In genomic region chr5:56069652-56070226, GRCh38 we compare ENCODE assay signal across 22 cellular contexts.
DNase-seq lines count a peak whose midpoint lies in the region; ATAC-seq, FAIRE-seq and TF ChIP-seq lines count a peak whose summit lies in the region.
"Had no signal": no experiment of that assay in that cellular context is flagged by ENCODE, and none has a peak within 500 bp of the region (broad histone marks: within the 10 kb centered on the region; RNA-seq: fewer than 3 reads in every experiment).

No MANE protein-coding gene starts in this region.

- H3K9me3 Mint-ChIP-seq in naive thymus-derived CD4-positive, alpha-beta T cell, result peaks cover 0 to 3% (median 0%) of the 10 kb centered on the region in 11 donors
- H3K9me3 Mint-ChIP-seq: activated CD4-positive, alpha-beta memory T cell treated with anti-CD3 and anti-CD28 coated beads, Interleukin-2, amount 10 ng/mL, durations not matched to agents 7 days and 5 days; memory B cell had no signal

- ATAC-seq in HepG2 (peak; percentile 69), right lobe of liver (no peak), T-helper 17 cell (no peak), aorta (ENCODE audit: low FRiP score) (peak; percentile 39), GM21360 (IDR thresholded peaks at IDR 0.05; ENCODE audit: unreplicated experiment) (no peak), GM18907 (IDR thresholded peaks at IDR 0.05; ENCODE audit: unreplicated experiment) (no peak)
- no peak for ATAC-seq in naive thymus-derived CD4-positive, alpha-beta T cell
- ATAC-seq: stimulated activated naive CD8-positive, alpha-beta T cell treated with anti-CD3 and anti-CD28 coated beads, Interleukin-15, Interleukin-2, amounts not matched to agents 100 U/mL and 50 U/mL, for 24 hours had no signal

- TF ChIP-seq EP300 in HepG2 (IDR thresholded peaks at IDR 0.05; ENCODE audit: low read depth in 2 of 2, low read length in 2 of 2), result no peak
- no peak for TF ChIP-seq EP300 in HepG2 (CRISPR knock-in tag; IDR thresholded peaks at IDR 0.05; ENCODE audit: borderline replicate concordance)

- H3K36me3 Mint-ChIP-seq in T-helper 17 cell (ENCODE audit: low read depth), result no peaks in the 10 kb centered on the region
- H3K36me3 Mint-ChIP-seq in naive thymus-derived CD4-positive, alpha-beta T cell, result peaks cover 0 to 12% (median 3%) of the 10 kb centered on the region in 5 donors
- H3K36me3 Mint-ChIP-seq: memory B cell had no signal

- H3K9ac ChIP-seq in HepG2 (ENCODE audit: insufficient read depth, low read depth, low read length), result no peak overlapping the region

- peak overlapping the region; percentile 97 for H3K27ac Mint-ChIP-seq in T-helper 17 cell
- H3K27ac Mint-ChIP-seq in naive thymus-derived CD4-positive, alpha-beta T cell, result peak overlapping the region in 8 of 9 donors; percentile 89 to 99 (median 96)
- H3K27ac Mint-ChIP-seq: activated CD4-positive, alpha-beta memory T cell treated with anti-CD3 and anti-CD28 coated beads, Interleukin-2, amount 10 ng/mL, durations not matched to agents 7 days and 5 days; endodermal cell; memory B cell had no signal

- peaks cover 49% of the 10 kb centered on the region for H3K4me1 Mint-ChIP-seq in T-helper 17 cell
- peaks cover 40 to 95% (median 80%) of the 10 kb centered on the region in 7 donors for H3K4me1 Mint-ChIP-seq in naive thymus-derived CD4-positive, alpha-beta T cell

- 15% methylated on average over 3 of the region's 3 CpGs for WGBS in HepG2 (ENCODE audit: low lambda C conversion rate)
- 65% methylated on average over 3 of the region's 3 CpGs for WGBS in right lobe of liver (ENCODE audit: insufficient coverage, low coverage, low lambda C conversion rate, missing lambda C conversion rate)
- 30 to 66% methylated on average over 3 of the region's 3 CpGs for WGBS in aorta, 2 donors

- no peak overlapping the region for H3K27ac ChIP-seq in HepG2 (ENCODE audit: extremely low read length, insufficient read depth, low read length)
- H3K27ac ChIP-seq in right lobe of liver, result no peak overlapping the region
- H3K27ac ChIP-seq in naive thymus-derived CD4-positive, alpha-beta T cell (ENCODE audit: low read depth, low read length), result peak overlapping the region; percentile 77
- no peak overlapping the region for H3K27ac ChIP-seq in aorta (ENCODE audit: low read depth in 1 of 2, low read length in 2 of 2)
- H3K27ac ChIP-seq: C4-2B had no signal

- H3K4me1 ChIP-seq in HepG2 (ENCODE audit: insufficient read depth, low read length) (peaks cover 42% of the 10 kb centered on the region), right lobe of liver (peaks cover 0 to 8% (median 0%) of the 10 kb centered on the region in 4 donors), aorta (ENCODE audit: control insufficient read depth in 1 of 2, insufficient read depth in 2 of 2, low read length in 2 of 2) (peaks cover 0 to 2% of the 10 kb centered on the region in 2 donors), HAP-1 (no peaks in the 10 kb centered on the region)
- peaks cover 7 to 67% of the 10 kb centered on the region in 2 donors for H3K4me1 ChIP-seq in naive thymus-derived CD4-positive, alpha-beta T cell (ENCODE audit: control insufficient read depth in 2 of 2, insufficient read depth in 2 of 2, low read length in 2 of 2)
- H3K4me1 ChIP-seq: breast epithelium had no signal

- H3K27me3 ChIP-seq in HepG2 (ENCODE audit: control insufficient read depth in 1 of 2, insufficient read depth in 2 of 2, low read length in 2 of 2), result no peaks in the 10 kb centered on the region
- H3K27me3 ChIP-seq in right lobe of liver, result no peaks in the 10 kb centered on the region
- no peaks in the 10 kb centered on the region for H3K27me3 ChIP-seq in naive thymus-derived CD4-positive, alpha-beta T cell (ENCODE audit: control insufficient read depth in 2 of 2, insufficient read depth in 2 of 2, low read length in 2 of 2)
- H3K27me3 ChIP-seq in aorta (ENCODE audit: control insufficient read depth in 1 of 2, insufficient read depth in 2 of 2, low read length in 1 of 2), result no peaks in the 10 kb centered on the region
- H3K27me3 ChIP-seq in HAP-1 (ENCODE audit: low read depth), result no peaks in the 10 kb centered on the region
- H3K27me3 ChIP-seq: breast epithelium had no signal

- no peak for FAIRE-seq in HepG2 (lab: Jason Lieb, UNC)

- H3K4me3 ChIP-seq in HepG2 (replicated peaks in 1 of 3; ENCODE audit: insufficient read depth in 1 of 3, low read depth in 2 of 3, low read length in 3 of 3), result no peak overlapping the region
- H3K4me3 ChIP-seq in right lobe of liver, result no peak overlapping the region
- no peak overlapping the region for H3K4me3 ChIP-seq in naive thymus-derived CD4-positive, alpha-beta T cell (ENCODE audit: low read length)
- no peak overlapping the region for H3K4me3 ChIP-seq in aorta (ENCODE audit: low read length in 2 of 2)
- no peak overlapping the region for H3K4me3 ChIP-seq in HAP-1
- H3K4me3 ChIP-seq: breast epithelium had no signal

- H3K4me3 Mint-ChIP-seq in T-helper 17 cell, result no peak overlapping the region
- peak overlapping the region in 7 of 10 donors; percentile 2 to 91 (median 81) for H3K4me3 Mint-ChIP-seq in naive thymus-derived CD4-positive, alpha-beta T cell
- H3K4me3 Mint-ChIP-seq: activated CD4-positive, alpha-beta memory T cell treated with anti-CD3 and anti-CD28 coated beads, Interleukin-2, amount 10 ng/mL, durations not matched to agents 7 days and 5 days; endodermal cell; memory B cell had no signal

- H3K36me3 ChIP-seq in HepG2 (replicated peaks in 1 of 2; ENCODE audit: control insufficient read depth in 1 of 2, insufficient read depth in 2 of 2, low read length in 2 of 2) (no peaks in the 10 kb centered on the region), right lobe of liver (no peaks in the 10 kb centered on the region), aorta (ENCODE audit: control insufficient read depth in 1 of 2, insufficient read depth in 2 of 2, low read length in 1 of 2) (no peaks in the 10 kb centered on the region), HAP-1 (replicated peaks) (no peaks in the 10 kb centered on the region)
- no peaks in the 10 kb centered on the region for H3K36me3 ChIP-seq in naive thymus-derived CD4-positive, alpha-beta T cell (ENCODE audit: control insufficient read depth in 2 of 3, insufficient read depth in 3 of 3, low read length in 3 of 3)
- H3K36me3 ChIP-seq: breast epithelium had no signal

- H3K79me2 ChIP-seq in HepG2 (ENCODE audit: insufficient read depth, low read length), result no peaks in the 10 kb centered on the region

- no peaks in the 10 kb centered on the region for H3K9me3 ChIP-seq in HepG2 (ENCODE audit: low read length)
- no peaks in the 10 kb centered on the region for H3K9me3 ChIP-seq in right lobe of liver
- H3K9me3 ChIP-seq in T-helper 17 cell (ENCODE audit: control insufficient read depth, low read length, poor library complexity, severe bottlenecking), result no peaks in the 10 kb centered on the region
- no peaks in the 10 kb centered on the region for H3K9me3 ChIP-seq in naive thymus-derived CD4-positive, alpha-beta T cell (ENCODE audit: control insufficient read depth in 2 of 3, low read length in 3 of 3)
- H3K9me3 ChIP-seq in aorta (ENCODE audit: control insufficient read depth, low read length), result no peaks in the 10 kb centered on the region
- no peaks in the 10 kb centered on the region for H3K9me3 ChIP-seq in HAP-1
- H3K9me3 ChIP-seq: breast epithelium had no signal

- TF ChIP-seq CTCF in HepG2 (CRISPR knock-in tag; IDR thresholded peaks at IDR 0.05) (no peak), right lobe of liver (IDR thresholded peaks at IDR 0.05) (no peak)

- no peak overlapping the region for H2AFZ ChIP-seq in HepG2 (ENCODE audit: low read length)

- H3K4me2 ChIP-seq in HepG2 (ENCODE audit: low read depth, low read length), result no peak overlapping the region

- CTCF ChIA-PET in HepG2 (lab: Yijun Ruan, JAX; ENCODE audit: low intra/inter-chr PET ratio, low total read pairs), result no interaction called here
- CTCF ChIA-PET in naive thymus-derived CD4-positive, alpha-beta T cell (lab: Charles Lee), result interaction anchor here (0.7 to 2.3 kb wide), 8 partner anchors 9 to 131 kb away, joined by 3 to 7 read pairs (median 4); no protein-coding TSS in a partner anchor

- no peaks in the 10 kb centered on the region for H3K27me3 Mint-ChIP-seq in T-helper 17 cell
- peaks cover 0 to 3% (median 0%) of the 10 kb centered on the region in 5 donors for H3K27me3 Mint-ChIP-seq in naive thymus-derived CD4-positive, alpha-beta T cell

- no peaks in the 10 kb centered on the region for H4K20me1 ChIP-seq in HepG2 (ENCODE audit: insufficient read depth, low read length)

- intact Hi-C loops in HepG2 (cut with micrococcal nuclease; ENCODE audit: unreplicated experiment), result no loop called here
- intact Hi-C loops in right lobe of liver (cut with DNase I), result no loop called here
- intact Hi-C loops in naive thymus-derived CD4-positive, alpha-beta T cell (cut with micrococcal nuclease), result loop anchor here (1.0 to 5.0 kb wide), 5 partner anchors 12 to 131 kb away; no protein-coding TSS in a partner anchor
- intact Hi-C loops in aorta (cut with DNase I), result no loop called here

- no TSS peak for BruUV-seq in HepG2 (replicated peaks; lab: Mats Ljungman, UMichigan)

- POLR2A ChIA-PET in HepG2 (lab: Yijun Ruan, JAX), result interaction anchor here (1.5 kb wide), 1 partner anchor 11 kb away, joined by 4 read pairs; no protein-coding TSS in a partner anchor
- POLR2A ChIA-PET in naive thymus-derived CD4-positive, alpha-beta T cell (lab: Charles Lee), result interaction anchor here (0.8 to 8.6 kb wide), 21 partner anchors 8 to 91 kb away, joined by 3 to 76 read pairs (median 5); partner anchors contain the start of gene IL6ST

- DNase-seq in HepG2 (ENCODE audit: low spot score), result peak; percentile 74
- DNase-seq in right lobe of liver, result no peak
- DNase-seq in T-helper 17 cell, result no peak
- DNase-seq in naive thymus-derived CD4-positive, alpha-beta T cell, result no peak
- no peak for DNase-seq in aorta
- no peak for DNase-seq in HAP-1 (ENCODE audit: low spot score in 2 of 2)
- DNase-seq: activated CD4-positive, alpha-beta memory T cell treated with anti-CD3 and anti-CD28 coated beads, Interleukin-2, amount 10 ng/mL, durations not matched to agents 7 days and 5 days; cortex of kidney; DMS 273 treated with DMSO at 0.1 percent for 48 hours; endodermal cell; KG1; kidney glomerular epithelial cell; NCI-H1417 treated with DMSO at 0.1 percent for 48 hours; NCI-H446 treated with DMSO at 0.1 percent for 48 hours; retina; SHP77; stimulated activated naive CD8-positive, alpha-beta T cell treated with anti-CD3 and anti-CD28 coated beads, Interleukin-15, Interleukin-2, amounts not matched to agents 100 U/mL and 50 U/mL, for 24 hours had no signal

- in situ Hi-C loops in HepG2 (cut with HindIII; ENCODE audit: extremely low pct_ligation_motif_present, low pct_unique_long_range_greater_than_20kb), result no loop called here
- in situ Hi-C loops in HAP-1 (cut with MboI; ENCODE audit: low sequenced_read_pairs), result no loop called here

- no peak for TF ChIP-seq POLR2A in HepG2 (IDR thresholded peaks at IDR 0.05; ENCODE audit: insufficient read depth in 1 of 2, low read depth in 2 of 2, low read length in 2 of 2)
- TF ChIP-seq POLR2A in right lobe of liver (IDR thresholded peaks at IDR 0.05), result no peak

- TF ChIP-seq RAD21 in HepG2 (CRISPR knock-in tag; IDR thresholded peaks at IDR 0.05), result no peak

TF ChIP-seq in HepG2, 621 proteins besides CTCF, POLR2A, EP300 and RAD21 (continues in another document):
- peak; percentile 57 for TF ChIP-seq BCL6 (CRISPR knock-in tag; IDR thresholded peaks at IDR 0.05)

Comparison
In these comparisons a context has a peak if more than half of its experiments do, and no peak if none do; other contexts are left out.
1. ATAC-seq: peak in HepG2 (single experiment) and aorta (single experiment); none in right lobe of liver (0 of 4), T-helper 17 cell (single experiment), naive thymus-derived CD4-positive, alpha-beta T cell (single experiment), GM21360 (single experiment) and GM18907 (single experiment).
2. intact Hi-C loops: an anchor here in naive thymus-derived CD4-positive, alpha-beta T cell (1.0 to 5.0 kb wide); none called in HepG2, right lobe of liver and aorta.